Comparison of ENCODE assay signal across 1 cellular context in genomic region chr20:44424039-44424495, GRCh38.
TF ChIP-seq lines count a peak whose summit lies in the region.

No MANE protein-coding gene starts in this region.

TF ChIP-seq in H1, 55 proteins besides CTCF, POLR2A, EP300 and RAD21:
- TF ChIP-seq CHD7 (IDR thresholded peaks at IDR 0.05; ENCODE audit: insufficient replicate concordance, low read length) (no peak), USF2 (IDR thresholded peaks at IDR 0.05; ENCODE audit: low read length) (no peak), SP4 (IDR thresholded peaks at IDR 0.05; ENCODE audit: low read length) (no peak), BCL11A (IDR thresholded peaks at IDR 0.05; ENCODE audit: low read depth in 2 of 2, low read length in 2 of 2) (no peak), EGR1 (IDR thresholded peaks at IDR 0.05; ENCODE audit: borderline replicate concordance, low read depth, low read length) (no peak)
